ENCODE assay signal across 1 cellular context in the genomic region with DNA sequence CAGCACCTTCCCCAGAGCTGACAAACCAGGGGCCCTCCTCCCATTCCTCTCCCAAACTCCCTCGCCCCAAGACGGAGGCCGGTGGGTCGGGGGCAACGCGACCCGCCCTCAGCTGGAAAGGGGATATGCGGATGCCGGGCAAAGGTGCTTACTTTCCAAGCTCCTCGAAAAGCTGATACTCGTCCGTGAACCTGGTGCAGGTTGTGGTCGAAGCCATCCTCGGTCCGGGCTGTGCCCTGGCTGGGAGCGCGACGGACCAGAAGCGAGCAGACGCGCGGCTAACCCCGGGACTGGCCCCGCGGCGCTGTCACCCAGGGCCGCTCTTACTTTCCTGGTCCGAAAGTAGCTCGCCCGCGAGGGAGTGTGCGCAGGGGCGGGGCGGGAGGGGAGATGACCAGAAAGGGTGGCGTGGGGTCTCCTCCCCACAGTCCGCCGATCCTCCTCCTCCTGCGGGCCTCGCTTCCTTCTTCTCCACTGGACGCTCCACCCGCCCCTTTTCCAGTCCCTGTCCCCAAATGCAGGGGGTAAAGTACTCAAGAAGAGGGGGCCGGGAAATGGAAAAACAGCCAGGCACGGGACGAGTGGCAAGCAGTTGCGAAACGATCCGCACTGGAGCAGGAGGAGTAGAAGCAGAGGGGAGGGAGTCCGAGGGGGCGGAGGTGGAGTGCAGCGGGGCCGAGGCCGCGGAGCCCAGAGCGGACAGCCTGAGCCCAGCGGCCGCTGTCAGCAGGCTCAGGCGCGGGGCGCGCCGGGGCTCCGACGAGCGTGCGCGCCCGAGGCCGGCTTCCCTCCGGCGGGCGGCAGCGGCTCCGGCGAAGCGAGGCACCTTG.
TF ChIP-seq lines count a peak whose summit lies in the region.

No MANE protein-coding gene starts in this region.

TF ChIP-seq in HepG2, 621 proteins besides CTCF, POLR2A, EP300 and RAD21 (continued from another document and continues in another):
- TF ChIP-seq RERE (CRISPR knock-in tag; IDR thresholded peaks at IDR 0.05; ENCODE audit: low read depth) (peak; percentile 24; the same call in 1 of the 2 replicates), THAP11 (CRISPR knock-in tag; IDR thresholded peaks at IDR 0.05) (peak; percentile 45; the same call in 1 of the 2 replicates), GMEB1 (CRISPR knock-in tag; IDR thresholded peaks at IDR 0.05; ENCODE audit: borderline replicate concordance) (no peak), MED13 (CRISPR knock-in tag; IDR thresholded peaks at IDR 0.05) (peak; percentile 25; the same call in 1 of the 2 replicates), ARID2 (CRISPR knock-in tag; IDR thresholded peaks at IDR 0.05; ENCODE audit: borderline replicate concordance) (no peak), BRD4 (CRISPR knock-in tag; IDR thresholded peaks at IDR 0.05) (0 out of 2 replicates have a peak, but pooled peaks have one; percentile 36), HDAC1 (CRISPR knock-in tag; IDR thresholded peaks at IDR 0.05) (peak; percentile 53; the same call in 1 of the 2 replicates), ZNF546 (CRISPR knock-in tag; conservative IDR thresholded peaks at IDR 0.05) (no peak), ZKSCAN8 (CRISPR knock-in tag; IDR thresholded peaks at IDR 0.05; ENCODE audit: borderline replicate concordance) (no peak), ZFY (CRISPR knock-in tag; IDR thresholded peaks at IDR 0.05) (peak; percentile 78), REL (CRISPR knock-in tag; conservative IDR thresholded peaks at IDR 0.05) (0 out of 2 replicates have a peak, but pooled peaks have one; percentile 64), KLF11 (CRISPR knock-in tag; IDR thresholded peaks at IDR 0.05) (no peak), ZNF329 (CRISPR knock-in tag; IDR thresholded peaks at IDR 0.05; ENCODE audit: low read depth) (peak; percentile 51; the same call in 1 of the 2 replicates), ZNF224 (CRISPR knock-in tag; IDR thresholded peaks at IDR 0.05) (0 out of 2 replicates have a peak, but pooled peaks have one; percentile 38), ZNF570 (CRISPR knock-in tag; IDR thresholded peaks at IDR 0.05; ENCODE audit: borderline replicate concordance) (peak; percentile 69; the same call in 1 of the 2 replicates), GABPB1 (CRISPR knock-in tag; IDR thresholded peaks at IDR 0.05) (peak; percentile 46; the same call in 1 of the 2 replicates), TERF1 (CRISPR knock-in tag; IDR thresholded peaks at IDR 0.05) (no peak), ZNF230 (CRISPR knock-in tag; IDR thresholded peaks at IDR 0.05) (no peak; the same call in 1 of the 2 replicates), SAP130 (CRISPR knock-in tag; IDR thresholded peaks at IDR 0.05; ENCODE audit: low read depth) (peak; percentile 31), ZNF180 (CRISPR knock-in tag; IDR thresholded peaks at IDR 0.05; ENCODE audit: borderline replicate concordance, low read depth) (no peak), HMG20B (CRISPR knock-in tag; conservative IDR thresholded peaks at IDR 0.05) (no peak), ZSCAN25 (CRISPR knock-in tag; IDR thresholded peaks at IDR 0.05) (peak; percentile 98), EHMT2 (IDR thresholded peaks at IDR 0.05; ENCODE audit: borderline replicate concordance, low read depth, low read length) (no peak), ZNF589 (CRISPR knock-in tag; conservative IDR thresholded peaks at IDR 0.05) (no peak), TCF7 (IDR thresholded peaks at IDR 0.05; ENCODE audit: low read depth) (no peak), ZBTB3 (CRISPR knock-in tag; IDR thresholded peaks at IDR 0.05; ENCODE audit: borderline replicate concordance, low read depth) (no peak)
- TF ChIP-seq, protein P1, sequence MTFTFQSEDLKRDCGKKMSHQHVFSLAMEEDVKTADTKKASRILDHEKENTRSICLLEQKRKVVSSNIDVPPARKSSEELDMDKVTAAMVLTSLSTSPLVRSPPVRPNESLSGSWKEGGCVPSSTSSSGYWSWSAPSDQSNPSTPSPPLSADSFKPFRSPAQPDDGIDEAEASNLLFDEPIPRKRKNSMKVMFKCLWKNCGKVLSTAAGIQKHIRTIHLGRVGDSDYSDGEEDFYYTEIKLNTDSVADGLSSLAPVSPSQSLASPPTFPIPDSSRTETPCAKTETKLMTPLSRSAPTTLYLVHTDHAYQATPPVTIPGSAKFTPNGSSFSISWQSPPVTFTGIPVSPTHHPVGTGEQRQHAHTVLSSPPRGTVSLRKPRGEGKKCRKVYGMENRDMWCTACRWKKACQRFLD (CRISPR knock-in tag; IDR thresholded peaks at IDR 0.05; ENCODE audit: borderline replicate concordance) = 0 out of 2 replicates have a peak, but pooled peaks have one; percentile 2
- TF ChIP-seq, protein P2, sequence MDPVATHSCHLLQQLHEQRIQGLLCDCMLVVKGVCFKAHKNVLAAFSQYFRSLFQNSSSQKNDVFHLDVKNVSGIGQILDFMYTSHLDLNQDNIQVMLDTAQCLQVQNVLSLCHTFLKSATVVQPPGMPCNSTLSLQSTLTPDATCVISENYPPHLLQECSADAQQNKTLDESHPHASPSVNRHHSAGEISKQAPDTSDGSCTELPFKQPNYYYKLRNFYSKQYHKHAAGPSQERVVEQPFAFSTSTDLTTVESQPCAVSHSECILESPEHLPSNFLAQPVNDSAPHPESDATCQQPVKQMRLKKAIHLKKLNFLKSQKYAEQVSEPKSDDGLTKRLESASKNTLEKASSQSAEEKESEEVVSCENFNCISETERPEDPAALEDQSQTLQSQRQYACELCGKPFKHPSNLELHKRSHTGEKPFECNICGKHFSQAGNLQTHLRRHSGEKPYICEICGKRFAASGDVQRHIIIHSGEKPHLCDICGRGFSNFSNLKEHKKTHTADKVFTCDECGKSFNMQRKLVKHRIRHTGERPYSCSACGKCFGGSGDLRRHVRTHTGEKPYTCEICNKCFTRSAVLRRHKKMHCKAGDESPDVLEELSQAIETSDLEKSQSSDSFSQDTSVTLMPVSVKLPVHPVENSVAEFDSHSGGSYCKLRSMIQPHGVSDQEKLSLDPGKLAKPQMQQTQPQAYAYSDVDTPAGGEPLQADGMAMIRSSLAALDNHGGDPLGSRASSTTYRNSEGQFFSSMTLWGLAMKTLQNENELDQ (CRISPR knock-in tag; IDR thresholded peaks at IDR 0.05; ENCODE audit: borderline replicate concordance) = no peak
- TF ChIP-seq, protein P3, sequence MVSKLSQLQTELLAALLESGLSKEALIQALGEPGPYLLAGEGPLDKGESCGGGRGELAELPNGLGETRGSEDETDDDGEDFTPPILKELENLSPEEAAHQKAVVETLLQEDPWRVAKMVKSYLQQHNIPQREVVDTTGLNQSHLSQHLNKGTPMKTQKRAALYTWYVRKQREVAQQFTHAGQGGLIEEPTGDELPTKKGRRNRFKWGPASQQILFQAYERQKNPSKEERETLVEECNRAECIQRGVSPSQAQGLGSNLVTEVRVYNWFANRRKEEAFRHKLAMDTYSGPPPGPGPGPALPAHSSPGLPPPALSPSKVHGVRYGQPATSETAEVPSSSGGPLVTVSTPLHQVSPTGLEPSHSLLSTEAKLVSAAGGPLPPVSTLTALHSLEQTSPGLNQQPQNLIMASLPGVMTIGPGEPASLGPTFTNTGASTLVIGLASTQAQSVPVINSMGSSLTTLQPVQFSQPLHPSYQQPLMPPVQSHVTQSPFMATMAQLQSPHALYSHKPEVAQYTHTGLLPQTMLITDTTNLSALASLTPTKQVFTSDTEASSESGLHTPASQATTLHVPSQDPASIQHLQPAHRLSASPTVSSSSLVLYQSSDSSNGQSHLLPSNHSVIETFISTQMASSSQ (IDR thresholded peaks at IDR 0.05; ENCODE audit: low read depth) = no peak
- TF ChIP-seq, protein P3 (CRISPR knock-in tag; IDR thresholded peaks at IDR 0.05; ENCODE audit: borderline replicate concordance) = peak; percentile 41; the same call in 1 of the 2 replicates
- TF ChIP-seq, protein P4, sequence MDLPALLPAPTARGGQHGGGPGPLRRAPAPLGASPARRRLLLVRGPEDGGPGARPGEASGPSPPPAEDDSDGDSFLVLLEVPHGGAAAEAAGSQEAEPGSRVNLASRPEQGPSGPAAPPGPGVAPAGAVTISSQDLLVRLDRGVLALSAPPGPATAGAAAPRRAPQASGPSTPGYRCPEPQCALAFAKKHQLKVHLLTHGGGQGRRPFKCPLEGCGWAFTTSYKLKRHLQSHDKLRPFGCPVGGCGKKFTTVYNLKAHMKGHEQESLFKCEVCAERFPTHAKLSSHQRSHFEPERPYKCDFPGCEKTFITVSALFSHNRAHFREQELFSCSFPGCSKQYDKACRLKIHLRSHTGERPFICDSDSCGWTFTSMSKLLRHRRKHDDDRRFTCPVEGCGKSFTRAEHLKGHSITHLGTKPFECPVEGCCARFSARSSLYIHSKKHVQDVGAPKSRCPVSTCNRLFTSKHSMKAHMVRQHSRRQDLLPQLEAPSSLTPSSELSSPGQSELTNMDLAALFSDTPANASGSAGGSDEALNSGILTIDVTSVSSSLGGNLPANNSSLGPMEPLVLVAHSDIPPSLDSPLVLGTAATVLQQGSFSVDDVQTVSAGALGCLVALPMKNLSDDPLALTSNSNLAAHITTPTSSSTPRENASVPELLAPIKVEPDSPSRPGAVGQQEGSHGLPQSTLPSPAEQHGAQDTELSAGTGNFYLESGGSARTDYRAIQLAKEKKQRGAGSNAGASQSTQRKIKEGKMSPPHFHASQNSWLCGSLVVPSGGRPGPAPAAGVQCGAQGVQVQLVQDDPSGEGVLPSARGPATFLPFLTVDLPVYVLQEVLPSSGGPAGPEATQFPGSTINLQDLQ (CRISPR knock-in tag; IDR thresholded peaks at IDR 0.05) = peak; percentile 38; the same call in 1 of the 2 replicates
